15 cellular contexts compared by ENCODE assay signal in the genomic region with DNA sequence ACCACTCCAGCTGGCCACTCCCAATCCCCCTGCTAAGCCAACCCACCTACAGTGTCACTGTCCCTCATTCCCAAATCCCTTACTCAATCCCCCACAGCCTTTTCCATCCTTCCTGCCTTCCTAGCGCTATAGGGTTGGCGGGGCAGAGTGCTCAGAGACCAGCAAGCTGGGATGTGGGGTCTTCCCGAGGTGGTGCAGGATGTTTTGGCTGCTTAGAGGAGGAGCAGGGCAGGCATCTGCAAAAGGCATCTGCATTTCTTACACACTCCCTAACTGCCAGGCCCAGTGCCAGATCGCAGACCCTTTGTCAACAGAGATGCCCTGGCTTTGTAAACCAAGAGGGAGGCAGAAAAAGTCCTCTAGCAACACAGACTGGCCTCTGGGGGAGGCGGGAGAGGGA. TPM values are rescaled to one million over a fixed set of nuclear protein-coding genes. Genes with fewer than 3 reads are reported as not detected.
DNase-seq lines count a peak whose midpoint lies in the region; ATAC-seq, FAIRE-seq and TF ChIP-seq lines count a peak whose summit lies in the region.
"Had no signal": no experiment of that assay in that cellular context is flagged by ENCODE, and none has a peak within 500 bp of the region (broad histone marks: within the 10 kb centered on the region; RNA-seq: fewer than 3 reads in every experiment).

No MANE protein-coding gene starts in this region.

- H3K27me3 ChIP-seq in HUES64 (ENCODE audit: insufficient read depth, low read length) (no peaks in the 10 kb centered on the region), pancreas (no peaks in the 10 kb centered on the region)
- H3K27me3 ChIP-seq: colonic mucosa, MG63 had no signal

- H3K9me3 Mint-ChIP-seq in effector memory CD8-positive, alpha-beta T cell, result no peaks in the 10 kb centered on the region
- H3K9me3 Mint-ChIP-seq: activated naive CD8-positive, alpha-beta T cell treated with anti-CD3 and anti-CD28 coated beads for 36 hours had no signal

- no peak for FAIRE-seq in pancreas (lab: Jason Lieb, UNC)
- FAIRE-seq: A549 had no signal

- ATAC-seq in effector memory CD8-positive, alpha-beta T cell (replicated peaks), result no peak
- no peak for ATAC-seq in pancreas
- no peak for ATAC-seq in omental fat pad (ENCODE audit: low FRiP score)
- ATAC-seq: A549 had no signal

- peak overlapping the region; percentile 13; the same call in 1 of the 2 replicates for H3K9ac ChIP-seq in HUES64 (ENCODE audit: low read depth, low read length)

- H3K4me3 Mint-ChIP-seq in effector memory CD8-positive, alpha-beta T cell, result peak overlapping the region in 1 of 2 donors; percentile 7
- H3K4me3 Mint-ChIP-seq: activated naive CD8-positive, alpha-beta T cell treated with anti-CD3 and anti-CD28 coated beads for 36 hours had no signal

- H3K4me1 ChIP-seq in HUES64 (ENCODE audit: insufficient read depth, low read length), result peaks cover 46% of the 10 kb centered on the region
- peaks cover 0 to 27% (median 27%) of the 10 kb centered on the region in 3 donors for H3K4me1 ChIP-seq in pancreas
- H3K4me1 ChIP-seq: A549, prostate gland had no signal

- peak overlapping the region; percentile 81 to 88 for H3K27ac Mint-ChIP-seq in effector memory CD8-positive, alpha-beta T cell

- no peaks in the 10 kb centered on the region for H3K36me3 ChIP-seq in HUES64 (ENCODE audit: insufficient read depth, low read length)
- no peaks in the 10 kb centered on the region for H3K36me3 ChIP-seq in pancreas
- H3K36me3 ChIP-seq: colonic mucosa, MG63, prostate gland had no signal

- DNase-seq in NCI-H146 (lab: John Stamatoyannopoulos, UW) (peak; percentile 28), NCI-H146 treated with DMSO at 0.1 percent for 48 hours (lab: John Stamatoyannopoulos, UW; ENCODE audit: unreplicated experiment) (no peak), pancreas (peak in 2 of 6 donors; percentile 27 to 41), omental fat pad (ENCODE audit: low spot score) (no peak), NCI-H510A (lab: John Stamatoyannopoulos, UW) (no peak), D341Med (ENCODE audit: low spot score) (no peak)
- DNase-seq in effector memory CD8-positive, alpha-beta T cell, result no peak
- DNase-seq: activated CD4-positive, alpha-beta T cell treated with anti-CD3 and anti-CD28 coated beads, Interleukin-2, amount 50 U/mL, for 4 hours; activated naive CD8-positive, alpha-beta T cell treated with anti-CD3 and anti-CD28 coated beads for 36 hours; colonic mucosa; left ventricle myocardium superior; MG63 had no signal

- WGBS in HUES64, result 29% methylated on average over 4 of the region's 5 CpGs
- WGBS in pancreas, 2 donors, result 44 to 54% methylated on average over 5 of the region's 5 CpGs

- TF ChIP-seq CTCF in pancreas (IDR thresholded peaks at IDR 0.05), result no peak
- no peak for TF ChIP-seq CTCF in omental fat pad (IDR thresholded peaks at IDR 0.05)

- no peak overlapping the region for H3K4me3 ChIP-seq in HUES64 (ENCODE audit: low read length)
- peak overlapping the region in 2 of 4 donors; percentile 34 to 39 for H3K4me3 ChIP-seq in pancreas
- H3K4me3 ChIP-seq: A549, colonic mucosa, MG63 had no signal

- intact Hi-C loops in pancreas (cut with DNase I), result no loop called here

- H3K36me3 Mint-ChIP-seq in effector memory CD8-positive, alpha-beta T cell (ENCODE audit: insufficient read depth), result no peaks in the 10 kb centered on the region
- H3K36me3 Mint-ChIP-seq: activated naive CD8-positive, alpha-beta T cell treated with anti-CD3 and anti-CD28 coated beads for 36 hours had no signal

- H3K27me3 Mint-ChIP-seq in effector memory CD8-positive, alpha-beta T cell, result no peaks in the 10 kb centered on the region
- H3K27me3 Mint-ChIP-seq: activated naive CD8-positive, alpha-beta T cell treated with anti-CD3 and anti-CD28 coated beads for 36 hours had no signal

- no peaks in the 10 kb centered on the region for H3K9me3 ChIP-seq in HUES64 (ENCODE audit: insufficient read depth, low read depth, low read length)
- no peaks in the 10 kb centered on the region for H3K9me3 ChIP-seq in pancreas
- H3K9me3 ChIP-seq: A549, colonic mucosa, MG63, prostate gland had no signal

- H3K27ac ChIP-seq in HUES64 (ENCODE audit: low read depth, low read length) (peak overlapping the region; percentile 69), pancreas (peak overlapping the region; percentile 82 to 93 (median 89))
- H3K27ac ChIP-seq: A549 had no signal

- peaks cover 5 to 14% of the 10 kb centered on the region in 2 donors for H3K4me1 Mint-ChIP-seq in effector memory CD8-positive, alpha-beta T cell (ENCODE audit: low read depth in 2 of 2)

RNA-seq across cellular contexts. Expression of a gene that starts 37.9 kb away (rescaled TPM):
- 11.8 TPM for polyA plus RNA-seq in HUES64 (2013, experiment 1 of 2)
- polyA plus RNA-seq in HUES64 (2013, experiment 2 of 2), result 13.6 TPM
- total RNA-seq in pancreas, result 10 to 100 TPM in 2 of 6 donors, 1 to 10 TPM in 4; 1.5 to 23.8 (median 7.4) TPM
- polyA plus RNA-seq in pancreas, result 10 to 100 TPM in 1 of 2 donors, 1 to 10 TPM in 1; 6.9 to 28.1 TPM
- total RNA-seq in omental fat pad, result 10 to 100 TPM; 11.6 to 40.1 (median 16.3) TPM
